Comparison of ENCODE assay signal across 8 cellular contexts in the genomic region with DNA sequence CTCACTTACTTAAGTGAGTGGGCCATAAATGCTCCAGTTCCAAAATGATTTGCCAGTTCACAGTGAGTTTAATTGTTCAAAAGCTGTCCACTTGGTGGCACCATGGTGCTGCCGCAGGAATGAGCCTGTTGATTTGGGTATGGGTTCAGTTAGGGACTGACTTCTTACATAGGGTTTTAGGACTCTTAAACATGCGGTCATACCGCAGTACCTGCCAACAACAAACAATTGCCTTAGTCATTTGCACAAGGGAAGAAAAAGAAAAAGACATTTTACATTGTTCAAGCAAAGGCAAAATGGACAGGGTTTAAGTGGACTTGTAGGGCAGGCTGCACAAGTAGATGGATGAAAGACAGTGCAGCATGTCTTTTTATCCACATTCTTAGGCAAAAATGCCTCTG.
DNase-seq lines count a peak whose midpoint lies in the region; ATAC-seq and TF ChIP-seq lines count a peak whose summit lies in the region.

No MANE protein-coding gene starts in this region.

- TF ChIP-seq CTCF in Calu3 (IDR thresholded peaks at IDR 0.05; ENCODE audit: unreplicated experiment) = peak; percentile 33
- TF ChIP-seq CTCF in ovary (IDR thresholded peaks at IDR 0.05) = peak; percentile 16 to 49 (median 38)

- WGBS in ovary, 3 donors = 3 to 9% (median 5%) methylated on average over 3 of the region's 3 CpGs

- no peaks in the 10 kb centered on the region for H3K36me3 Mint-ChIP-seq in Calu3 (ENCODE audit: insufficient read depth, unreplicated experiment)

- H3K4me3 Mint-ChIP-seq in Calu3 (ENCODE audit: low read depth, unreplicated experiment) = no peak overlapping the region

- H3K27ac Mint-ChIP-seq in Calu3 (ENCODE audit: unreplicated experiment) = no peak overlapping the region

- intact Hi-C loops in Calu3 (cut with micrococcal nuclease; ENCODE audit: unreplicated experiment) (loop anchor here (1.0 kb wide), 1 partner anchor 615 kb away; no protein-coding TSS in a partner anchor), ovary (cut with DNase I) (no loop called here)

- no peaks in the 10 kb centered on the region for H3K4me1 ChIP-seq in ovary (ENCODE audit: insufficient read depth)

- CTCF ChIA-PET in Calu3 (lab: Charles Lee) = no interaction called here

- no TSS peak for BruUV-seq in Calu3 (replicated peaks; lab: Mats Ljungman, UMichigan)

- H3K9me3 ChIP-seq in ovary = no peaks in the 10 kb centered on the region

- no peak for TF ChIP-seq POLR2A in ovary (IDR thresholded peaks at IDR 0.05)

- DNase-seq in Calu3 (peak; percentile 54), GM19240 (ENCODE audit: insufficient read length, low spot score) (peak; percentile 16), NCI-H748 treated with DMSO at 0.1 percent for 48 hours (lab: John Stamatoyannopoulos, UW) (peak; percentile 23), foreskin melanocyte (peak; percentile 32), ovary (peak; percentile 16 to 56 (median 45))
- peak; percentile 59 to 60 for DNase-seq in activated T-cell treated with anti-CD3 and anti-CD28 coated beads, Interleukin-2, amount 50 U/mL, for 48 hours
- DNase-seq in effector CD4-positive, alpha-beta T cell = no peak

- H3K4me1 Mint-ChIP-seq in Calu3 (ENCODE audit: low read depth, unreplicated experiment) = peaks cover 15% of the 10 kb centered on the region

- no peaks in the 10 kb centered on the region for H3K9me3 Mint-ChIP-seq in Calu3 (ENCODE audit: low read depth, unreplicated experiment)

- ATAC-seq in HG03520 (IDR thresholded peaks at IDR 0.05; ENCODE audit: unreplicated experiment) = peak; percentile 92

- no peak overlapping the region for H3K27ac ChIP-seq in ovary

- H3K27me3 Mint-ChIP-seq in Calu3 (ENCODE audit: unreplicated experiment) = peaks cover 12% of the 10 kb centered on the region

- no peak for TF ChIP-seq EP300 in ovary (IDR thresholded peaks at IDR 0.05)

- no peaks in the 10 kb centered on the region for H3K27me3 ChIP-seq in ovary

- H3K4me3 ChIP-seq in ovary = no peak overlapping the region

- H3K36me3 ChIP-seq in ovary = no peaks in the 10 kb centered on the region
